In genomic region chr2:158457092-158457825, GRCh38 we compare ENCODE assay signal across 8 cellular contexts. TPM values are rescaled to one million over a fixed set of nuclear protein-coding genes. Genes with fewer than 3 reads are reported as not detected.
DNase-seq lines count a peak whose midpoint lies in the region; ATAC-seq and TF ChIP-seq lines count a peak whose summit lies in the region.

No MANE protein-coding gene starts in this region.

- H3K36me3 Mint-ChIP-seq in CD4-positive, alpha-beta memory T cell, result peaks cover 0 to 8% of the 10 kb centered on the region in 2 donors

- TF ChIP-seq CTCF in Peyer's patch (IDR thresholded peaks at IDR 0.05), result peak in 2 of 6 experiments; percentile 2 to 21

- H3K27me3 Mint-ChIP-seq in CD4-positive, alpha-beta memory T cell, result peaks cover 0 to 3% of the 10 kb centered on the region in 2 donors

- no peaks in the 10 kb centered on the region for H3K36me3 ChIP-seq in CD4-positive, alpha-beta memory T cell (ENCODE audit: insufficient read depth, low read length)
- H3K36me3 ChIP-seq in Peyer's patch (no peaks in the 10 kb centered on the region), neuron (ENCODE audit: insufficient read depth, low read length) (no peaks in the 10 kb centered on the region)

- peak overlapping the region; percentile 86 to 95 (median 91) for H3K27ac Mint-ChIP-seq in CD4-positive, alpha-beta memory T cell

- H3K27ac ChIP-seq in CD4-positive, alpha-beta memory T cell (ENCODE audit: low read depth, low read length), result peak overlapping the region; percentile 67
- H3K27ac ChIP-seq in Peyer's patch, result peak overlapping the region; percentile 87 to 97 (median 92)

- CTCF ChIA-PET in CD4-positive, alpha-beta memory T cell (lab: Charles Lee; ENCODE audit: partially characterized antibody), result interaction anchor here (0.7 to 4.1 kb wide), 11 partner anchors 8 to 298 kb away, joined by 3 to 24 read pairs (median 3); no protein-coding TSS in a partner anchor

- H3K27me3 ChIP-seq in CD4-positive, alpha-beta memory T cell (ENCODE audit: insufficient read depth, low read length), result no peaks in the 10 kb centered on the region
- no peaks in the 10 kb centered on the region for H3K27me3 ChIP-seq in Peyer's patch
- H3K27me3 ChIP-seq in neuron (ENCODE audit: insufficient read depth, low read length), result peaks cover 5% of the 10 kb centered on the region

- peaks cover 23% of the 10 kb centered on the region for H3K4me1 ChIP-seq in CD4-positive, alpha-beta memory T cell (ENCODE audit: insufficient read depth, low read length)
- H3K4me1 ChIP-seq in Peyer's patch (peaks cover 0 to 21% (median 4%) of the 10 kb centered on the region in 4 donors), neuron (ENCODE audit: insufficient read depth, low read length) (peaks cover 25% of the 10 kb centered on the region)

- peak overlapping the region; percentile 91 to 98 (median 94) for H3K4me3 Mint-ChIP-seq in CD4-positive, alpha-beta memory T cell

- POLR2A ChIA-PET in CD4-positive, alpha-beta memory T cell (lab: Charles Lee; ENCODE audit: partially characterized antibody), result interaction anchor here (1.4 to 3.2 kb wide), 2 partner anchors 20 to 31 kb away, joined by 4 to 21 read pairs; no protein-coding TSS in a partner anchor

- ATAC-seq in GM19438 (IDR thresholded peaks at IDR 0.05; ENCODE audit: low read depth, unreplicated experiment), result peak; percentile 41
- ATAC-seq in HG03558 (IDR thresholded peaks at IDR 0.05; ENCODE audit: extremely low read depth, unreplicated experiment), result peak; percentile 6

- H3K4me3 ChIP-seq in CD4-positive, alpha-beta memory T cell (ENCODE audit: low read length in 2 of 2), result peak overlapping the region; percentile 32 to 84
- H3K4me3 ChIP-seq in Peyer's patch (peak overlapping the region; percentile 88 to 98 (median 91)), neuron (ENCODE audit: low read length) (peak overlapping the region; percentile 71)

- TF ChIP-seq POLR2A in Peyer's patch (IDR thresholded peaks at IDR 0.05), result no peak

- H2AFZ ChIP-seq in neuron (ENCODE audit: low read depth, low read length), result peak overlapping the region; percentile 97

- H3K9me3 ChIP-seq in CD4-positive, alpha-beta memory T cell (ENCODE audit: control insufficient read depth in 1 of 2, low read length in 2 of 2), result no peaks in the 10 kb centered on the region
- H3K9me3 ChIP-seq in Peyer's patch (no peaks in the 10 kb centered on the region), neuron (ENCODE audit: low read length) (no peaks in the 10 kb centered on the region)

- peaks cover 17 to 38% (median 26%) of the 10 kb centered on the region in 4 donors for H3K4me1 Mint-ChIP-seq in CD4-positive, alpha-beta memory T cell

- DNase-seq in CD4-positive, alpha-beta memory T cell, result peak; percentile 54 to 67 (median 61)
- DNase-seq in Peyer's patch (peak; percentile 41 to 83 (median 70)), foreskin melanocyte (peak; percentile 55), superior temporal gyrus (ENCODE audit: extremely low spot score) (peak; percentile 50)
- peak; percentile 33 for DNase-seq in activated T-helper 9 cell treated with anti-CD3 and anti-CD28 coated beads, Interleukin-2, amount 50 U/mL, for 16 hours (ENCODE audit: low read depth)

- H3K9me3 Mint-ChIP-seq in CD4-positive, alpha-beta memory T cell, result no peaks in the 10 kb centered on the region

- intact Hi-C loops in CD4-positive, alpha-beta memory T cell (cut with micrococcal nuclease), result loop anchor here (2.0 to 10.0 kb wide), 10 partner anchors 18 to 1448 kb away; partner anchors contain the start of genes ACVR1, ACVR1C and LY75

RNA-seq across cellular contexts. Expression of gene PKP4, which starts 0.5 kb away (rescaled TPM):
- total RNA-seq in CD4-positive, alpha-beta memory T cell, result 10 to 100 TPM; 35.0 to 39.3 TPM
- 1 to 10 TPM; 1.4 to 3.2 TPM for polyA plus RNA-seq in CD4-positive, alpha-beta memory T cell
- 100 to 1,000 TPM in 2 of 4 donors, 10 to 100 TPM in 2; 67.8 to 168 (median 117) TPM for total RNA-seq in Peyer's patch

RNA-seq across cellular contexts. Expression of gene CCDC148, which starts 0.7 kb away (rescaled TPM):
- not detected for total RNA-seq in CD4-positive, alpha-beta memory T cell
- polyA plus RNA-seq in CD4-positive, alpha-beta memory T cell, result not detected
- total RNA-seq in Peyer's patch, result not detected

Comparison
In these comparisons a context has a peak if more than half of its experiments do, and no peak if none do; other contexts are left out.
1. Peak in every context shown above with its lines: DNase-seq, ATAC-seq, H3K4me3 ChIP-seq and H3K27ac ChIP-seq.